Comparison of ENCODE assay signal across 1 cellular context in the genomic region with DNA sequence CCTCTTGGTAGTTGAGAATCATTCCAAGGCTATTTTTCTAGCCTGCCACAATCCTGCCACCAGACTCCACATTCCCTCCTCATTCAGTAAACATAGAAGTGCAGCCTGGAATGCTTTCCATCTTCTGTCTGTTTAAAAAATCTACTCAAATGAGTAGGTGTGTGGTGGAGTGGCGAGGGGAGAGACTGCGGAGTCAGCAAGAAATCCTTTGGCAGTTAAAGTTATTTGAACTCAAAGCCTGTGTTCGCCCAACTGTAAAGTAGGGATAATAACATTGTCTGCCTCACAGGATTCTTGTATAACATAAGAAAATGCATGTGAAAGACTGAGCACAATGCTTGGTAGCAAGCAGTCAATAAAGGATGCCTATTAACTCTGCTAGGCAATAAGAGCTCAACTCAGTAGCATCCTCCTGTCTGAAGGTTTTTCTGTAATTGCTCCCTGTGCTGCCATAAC.
TF ChIP-seq lines count a peak whose summit lies in the region.

No MANE protein-coding gene starts in this region.

TF ChIP-seq in HEK293, 187 proteins besides CTCF, POLR2A, EP300 and RAD21 (continued from another document):
- TF ChIP-seq, protein P1, sequence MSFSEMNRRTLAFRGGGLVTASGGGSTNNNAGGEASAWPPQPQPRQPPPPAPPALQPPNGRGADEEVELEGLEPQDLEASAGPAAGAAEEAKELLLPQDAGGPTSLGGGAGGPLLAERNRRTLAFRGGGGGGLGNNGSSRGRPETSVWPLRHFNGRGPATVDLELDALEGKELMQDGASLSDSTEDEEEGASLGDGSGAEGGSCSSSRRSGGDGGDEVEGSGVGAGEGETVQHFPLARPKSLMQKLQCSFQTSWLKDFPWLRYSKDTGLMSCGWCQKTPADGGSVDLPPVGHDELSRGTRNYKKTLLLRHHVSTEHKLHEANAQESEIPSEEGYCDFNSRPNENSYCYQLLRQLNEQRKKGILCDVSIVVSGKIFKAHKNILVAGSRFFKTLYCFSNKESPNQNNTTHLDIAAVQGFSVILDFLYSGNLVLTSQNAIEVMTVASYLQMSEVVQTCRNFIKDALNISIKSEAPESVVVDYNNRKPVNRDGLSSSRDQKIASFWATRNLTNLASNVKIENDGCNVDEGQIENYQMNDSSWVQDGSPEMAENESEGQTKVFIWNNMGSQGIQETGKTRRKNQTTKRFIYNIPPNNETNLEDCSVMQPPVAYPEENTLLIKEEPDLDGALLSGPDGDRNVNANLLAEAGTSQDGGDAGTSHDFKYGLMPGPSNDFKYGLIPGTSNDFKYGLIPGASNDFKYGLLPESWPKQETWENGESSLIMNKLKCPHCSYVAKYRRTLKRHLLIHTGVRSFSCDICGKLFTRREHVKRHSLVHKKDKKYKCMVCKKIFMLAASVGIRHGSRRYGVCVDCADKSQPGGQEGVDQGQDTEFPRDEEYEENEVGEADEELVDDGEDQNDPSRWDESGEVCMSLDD (tag by site-specific recombination; IDR thresholded peaks at IDR 0.05), result no peak
- no peak for TF ChIP-seq PRDM4 (tag by site-specific recombination; IDR thresholded peaks at IDR 0.05)
